ENCODE assay signal across 9 cellular contexts in genomic region chr22:26642465-26643367, GRCh38. TPM values are rescaled to one million over a fixed set of nuclear protein-coding genes. Genes with fewer than 3 reads are reported as not detected.
A peak's percentile ranks its signal among the peaks of the same experiment; 100 is the strongest.
DNase-seq lines count a peak whose midpoint lies in the region; ATAC-seq, FAIRE-seq and TF ChIP-seq lines count a peak whose summit lies in the region.
"Had no signal": no experiment of that assay in that cellular context is flagged by ENCODE, and none has a peak within 500 bp of the region (broad histone marks: within the 10 kb centered on the region; RNA-seq: fewer than 3 reads in every experiment).

No MANE protein-coding gene starts in this region.

- peak in 2 of 3 experiments; percentile 65 to 80 for DNase-seq in NCI-H1417 (lab: John Stamatoyannopoulos, UW)
- no peak for DNase-seq in NCI-H1417 treated with DMSO at 0.1 percent for 48 hours (lab: John Stamatoyannopoulos, UW)
- DNase-seq in activated CD8-positive, alpha-beta T cell treated with anti-CD3 and anti-CD28 coated beads for 36 hours: peak; percentile 95
- DNase-seq in left cardiac atrium: peak; percentile 56
- peak; percentile 56 for DNase-seq in stimulated activated CD8-positive, alpha-beta memory T cell treated with anti-CD3 and anti-CD28 coated beads, Interleukin-15, amount 100 ng/mL, for 1 hour (ENCODE audit: low read depth)
- no peak for DNase-seq in GM03348 (ENCODE audit: low spot score)
- no peak for DNase-seq in frontal cortex (ENCODE audit: low spot score in 2 of 2)

- H3K27ac Mint-ChIP-seq in activated CD8-positive, alpha-beta T cell treated with anti-CD3 and anti-CD28 coated beads for 36 hours: peak overlapping the region; percentile 96

- H3K36me3 Mint-ChIP-seq in activated CD8-positive, alpha-beta T cell treated with anti-CD3 and anti-CD28 coated beads for 36 hours (ENCODE audit: low read depth): no peaks in the 10 kb centered on the region

- no peaks in the 10 kb centered on the region for H3K27me3 Mint-ChIP-seq in activated CD8-positive, alpha-beta T cell treated with anti-CD3 and anti-CD28 coated beads for 36 hours

- TF ChIP-seq CTCF in activated CD8-positive, alpha-beta T cell treated with anti-CD3 and anti-CD28 coated beads for 36 hours (IDR thresholded peaks at IDR 0.05): peak; percentile 47

- peak; percentile 92 for ATAC-seq in activated CD8-positive, alpha-beta T cell treated with anti-CD3 and anti-CD28 coated beads for 36 hours
- ATAC-seq in left cardiac atrium (peak in 1 of 2 donors; percentile 20), GM19452 (IDR thresholded peaks at IDR 0.05; ENCODE audit: unreplicated experiment) (no peak)

- CTCF ChIA-PET in activated CD8-positive, alpha-beta T cell treated with anti-CD3 and anti-CD28 coated beads for 36 hours (lab: Charles Lee): interaction anchor here (0.9 to 1.7 kb wide), 10 partner anchors 10 to 94 kb away, joined by 3 to 5 read pairs (median 3); no protein-coding TSS in a partner anchor

- H3K9me3 Mint-ChIP-seq in activated CD8-positive, alpha-beta T cell treated with anti-CD3 and anti-CD28 coated beads for 36 hours: no peaks in the 10 kb centered on the region

- intact Hi-C loops in activated CD8-positive, alpha-beta T cell treated with anti-CD3 and anti-CD28 coated beads for 36 hours (cut with micrococcal nuclease): no loop called here
- intact Hi-C loops in left cardiac atrium (cut with DNase I): no loop called here

- POLR2A ChIA-PET in activated CD8-positive, alpha-beta T cell treated with anti-CD3 and anti-CD28 coated beads for 36 hours (lab: Charles Lee): interaction anchor here (0.7 to 2.7 kb wide), 12 partner anchors 8 to 159 kb away, joined by 3 to 12 read pairs (median 4); partner anchors contain the start of genes HPS4 and SRRD

- peak overlapping the region; percentile 65 for H3K4me3 Mint-ChIP-seq in activated CD8-positive, alpha-beta T cell treated with anti-CD3 and anti-CD28 coated beads for 36 hours

- FAIRE-seq in frontal cortex (lab: Jason Lieb, UNC): no peak
- FAIRE-seq: A204.1 had no signal

- H3K4me1 Mint-ChIP-seq in activated CD8-positive, alpha-beta T cell treated with anti-CD3 and anti-CD28 coated beads for 36 hours (ENCODE audit: low read depth): peaks cover 72% of the 10 kb centered on the region

RNA-seq across cellular contexts. Expression of gene MIAT, which starts 14.7 kb away (rescaled TPM):
- total RNA-seq in activated CD8-positive, alpha-beta T cell treated with anti-CD3 and anti-CD28 coated beads for 36 hours: 10 to 100 TPM; 11.6 to 11.9 TPM
- total RNA-seq in left cardiac atrium (1 to 10 TPM; 1.8 to 1.9 TPM), frontal cortex (110 TPM)

RNA-seq across cellular contexts. Expression of gene CRYBA4, which starts 21.0 kb away (rescaled TPM):
- total RNA-seq in activated CD8-positive, alpha-beta T cell treated with anti-CD3 and anti-CD28 coated beads for 36 hours: not detected
- total RNA-seq in left cardiac atrium (not detected), frontal cortex (not detected)

RNA-seq across cellular contexts. Expression of gene CRYBB1, which starts 24.9 kb away (rescaled TPM):
- total RNA-seq in activated CD8-positive, alpha-beta T cell treated with anti-CD3 and anti-CD28 coated beads for 36 hours: not detected
- total RNA-seq in left cardiac atrium (1 to 10 TPM in 1 of 2 donors, under 1 TPM in 1; 0.55 to 1.9 TPM), frontal cortex (2.0 TPM)

RNA-seq across cellular contexts. Expression of gene TPST2, which starts 52.8 kb away (rescaled TPM):
- total RNA-seq in activated CD8-positive, alpha-beta T cell treated with anti-CD3 and anti-CD28 coated beads for 36 hours: 10 to 100 TPM; 30.7 to 33.6 TPM
- total RNA-seq in left cardiac atrium (10 to 100 TPM; 22.1 to 36.5 TPM), frontal cortex (6.1 TPM)

Comparison
In these comparisons a context has a peak if more than half of its experiments do, and no peak if none do; other contexts are left out.
1. DNase-seq: peak in NCI-H1417 (2 of 3), activated CD8-positive, alpha-beta T cell treated with anti-CD3 and anti-CD28 coated beads for 36 hours (single experiment), left cardiac atrium (single experiment) and stimulated activated CD8-positive, alpha-beta memory T cell treated with anti-CD3 and anti-CD28 coated beads, Interleukin-15, amount 100 ng/mL, for 1 hour (single experiment); none in NCI-H1417 treated with DMSO at 0.1 percent for 48 hours (single experiment), GM03348 (single experiment) and frontal cortex (0 of 2).
2. RNA of gene MIAT, which starts 14.7 kb away (total RNA-seq): 110 TPM in frontal cortex (single experiment) and 11.6 to 11.9 TPM in activated CD8-positive, alpha-beta T cell treated with anti-CD3 and anti-CD28 coated beads for 36 hours; 1.8 to 1.9 TPM in left cardiac atrium; every median in the first group is over 4 times any median in the second.